ENCODE assay signal across 1 cellular context in the genomic region with DNA sequence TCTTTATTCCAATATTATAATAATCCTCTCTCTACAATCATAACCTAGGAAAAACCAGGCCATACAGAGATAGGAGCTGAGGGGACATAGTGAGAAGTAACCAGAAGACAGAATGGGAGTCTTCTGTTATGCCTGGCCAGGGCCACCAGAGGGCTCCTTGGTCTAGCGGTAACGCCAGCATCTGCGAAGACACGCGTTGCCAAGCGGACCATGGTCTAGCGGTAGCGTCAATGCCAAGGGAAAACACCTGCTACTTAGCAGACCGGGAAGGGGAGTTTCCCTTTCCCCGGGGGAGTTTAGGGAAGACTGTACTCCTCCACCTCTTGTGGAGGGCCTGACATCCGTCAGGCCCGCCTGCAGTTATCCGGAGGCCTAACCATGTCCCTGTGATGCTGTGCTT.
TF ChIP-seq lines count a peak whose summit lies in the region.

No MANE protein-coding gene starts in this region.

TF ChIP-seq in H1, 55 proteins besides CTCF, POLR2A, EP300 and RAD21 (continued from another document):
- TF ChIP-seq, protein P1, sequence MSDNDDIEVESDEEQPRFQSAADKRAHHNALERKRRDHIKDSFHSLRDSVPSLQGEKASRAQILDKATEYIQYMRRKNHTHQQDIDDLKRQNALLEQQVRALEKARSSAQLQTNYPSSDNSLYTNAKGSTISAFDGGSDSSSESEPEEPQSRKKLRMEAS (IDR thresholded peaks at IDR 0.05), result peak; percentile 49
- TF ChIP-seq RNF2 (IDR thresholded peaks at IDR 0.05; ENCODE audit: borderline replicate concordance, low read depth, low read length, missing control alignments, poor library complexity, severe bottlenecking), result no peak
- no peak for TF ChIP-seq PHF8 (conservative IDR thresholded peaks at IDR 0.05; ENCODE audit: low read depth, low read length)
